ENCODE assay signal across 1 cellular context in genomic region chr11:78259777-78260470, GRCh38.
TF ChIP-seq lines count a peak whose summit lies in the region.

No MANE protein-coding gene starts in this region.

TF ChIP-seq in IMR-90, 13 proteins besides CTCF, POLR2A, EP300 and RAD21:
- TF ChIP-seq CHD1 (IDR thresholded peaks at IDR 0.05; ENCODE audit: low read depth, low read length) (no peak), MAFK (IDR thresholded peaks at IDR 0.05; ENCODE audit: low read depth, low read length) (no peak), SMC3 (IDR thresholded peaks at IDR 0.05; ENCODE audit: low read depth, low read length) (no peak), RCOR1 (IDR thresholded peaks at IDR 0.05; ENCODE audit: insufficient replicate concordance, low read length) (no peak), MAZ (IDR thresholded peaks at IDR 0.05; ENCODE audit: borderline replicate concordance, low read depth, low read length) (no peak), CEBPB (IDR thresholded peaks at IDR 0.05; ENCODE audit: low read depth, low read length) (no peak), BHLHE40 (IDR thresholded peaks at IDR 0.05; ENCODE audit: low read depth, low read length) (no peak), RFX5 (IDR thresholded peaks at IDR 0.05; ENCODE audit: low read depth, low read length) (no peak), MXI1 (IDR thresholded peaks at IDR 0.05; ENCODE audit: borderline replicate concordance, low read depth, low read length) (no peak), USF2 (IDR thresholded peaks at IDR 0.05; ENCODE audit: low read depth, low read length) (no peak), NFE2L2 (IDR thresholded peaks at IDR 0.05; ENCODE audit: low read depth, low read length) (no peak), ELK1 (IDR thresholded peaks at IDR 0.05; ENCODE audit: borderline replicate concordance, low read depth, low read length) (no peak), FOS (IDR thresholded peaks at IDR 0.05; ENCODE audit: low read depth, low read length) (no peak)
